ENCODE assay signal across 8 cellular contexts in genomic region chr11:45016446-45016845, GRCh38.
DNase-seq lines count a peak whose midpoint lies in the region; ATAC-seq and TF ChIP-seq lines count a peak whose summit lies in the region.
"Not testable (repeated sequence)": the region's sequence is repeated elsewhere in the genome, so short reads cannot be mapped to it uniquely, and the experiment has no call there.

No MANE protein-coding gene starts in this region.

- peaks cover 20 to 33% (median 28%) of the 10 kb centered on the region in 11 experiments for H3K9me3 ChIP-seq in BLaER1 treated with 17β-estradiol and CSF1 and Interleukin-3, amounts not matched to agents 10 nM and 100 nM (replicated peaks in 1 of 11)

- intact Hi-C loops in activated CD4-positive, alpha-beta T cell treated with anti-CD3 and anti-CD28 coated beads for 36 hours (cut with DNase I, micrococcal nuclease) = not testable (repeated sequence)

- not testable (repeated sequence) for H3K4me3 ChIP-seq in BLaER1 treated with 17β-estradiol and CSF1 and Interleukin-3, amounts not matched to agents 10 nM and 100 nM; fibroblast of mammary gland (ENCODE audit: control insufficient read depth, low read depth, low read length); kidney epithelial cell (ENCODE audit: low read depth, low read length)

- not testable (repeated sequence) for ATAC-seq in activated CD4-positive, alpha-beta T cell treated with anti-CD3 and anti-CD28 coated beads for 36 hours

- not testable (repeated sequence) for H3K36me3 Mint-ChIP-seq in activated CD4-positive, alpha-beta T cell treated with anti-CD3 and anti-CD28 coated beads for 36 hours (ENCODE audit: low read depth)

- H3K27me3 Mint-ChIP-seq in activated CD4-positive, alpha-beta T cell treated with anti-CD3 and anti-CD28 coated beads for 36 hours = not testable (repeated sequence)

- H3K9ac ChIP-seq in BLaER1 treated with 17β-estradiol and CSF1 and Interleukin-3, amounts not matched to agents 10 nM and 100 nM = not testable (repeated sequence)

- not testable (repeated sequence) for H3K4me3 Mint-ChIP-seq in activated CD4-positive, alpha-beta T cell treated with anti-CD3 and anti-CD28 coated beads for 36 hours

- CTCF ChIA-PET in activated CD4-positive, alpha-beta T cell treated with anti-CD3 and anti-CD28 coated beads for 36 hours (lab: Charles Lee) = interaction anchor here (0.7 to 1.2 kb wide), 3 partner anchors 10 to 272 kb away, joined by 3 to 6 read pairs (median 3); no protein-coding TSS in a partner anchor

- peak overlapping the region in 1 of 11 experiments; percentile 23; a peak in 2 of 22 replicates for H3K27ac ChIP-seq in BLaER1 treated with 17β-estradiol and CSF1 and Interleukin-3, amounts not matched to agents 10 nM and 100 nM

- H3K4me2 ChIP-seq in BLaER1 treated with 17β-estradiol and CSF1 and Interleukin-3, amounts not matched to agents 10 nM and 100 nM = peak overlapping the region; percentile 35 to 59 (median 48); a peak in 19 of 22 replicates

- H3K4me1 Mint-ChIP-seq in activated CD4-positive, alpha-beta T cell treated with anti-CD3 and anti-CD28 coated beads for 36 hours = peaks cover 11% of the 10 kb centered on the region

- not testable (repeated sequence) for H3K36me3 ChIP-seq in BLaER1 treated with 17β-estradiol and CSF1 and Interleukin-3, amounts not matched to agents 10 nM and 100 nM; kidney epithelial cell (ENCODE audit: control insufficient read depth, insufficient read depth, low read length)

- DNase-seq in HCEC 1CT (peak; percentile 48), MV-4-11 (lab: John Stamatoyannopoulos, UW) (peak; percentile 6), astrocyte of the hippocampus (ENCODE audit: low read depth, low spot score) (peak; percentile 27), fibroblast of mammary gland (ENCODE audit: low read depth) (peak; percentile 61), kidney epithelial cell (ENCODE audit: low read depth) (peak; percentile 31), renal cortical epithelial cell (ENCODE audit: low read depth) (peak; percentile 69)
- DNase-seq in activated CD4-positive, alpha-beta T cell treated with anti-CD3 and anti-CD28 coated beads for 36 hours = peak; percentile 9

- H3K27ac Mint-ChIP-seq in activated CD4-positive, alpha-beta T cell treated with anti-CD3 and anti-CD28 coated beads for 36 hours = not testable (repeated sequence)

- H3K4me1 ChIP-seq in BLaER1 treated with 17β-estradiol and CSF1 and Interleukin-3, amounts not matched to agents 10 nM and 100 nM = peaks cover 39 to 50% (median 46%) of the 10 kb centered on the region in 10 experiments

- not testable (repeated sequence) for H4K20me1 ChIP-seq in BLaER1 treated with 17β-estradiol and CSF1 and Interleukin-3, amounts not matched to agents 10 nM and 100 nM

- POLR2A ChIA-PET in activated CD4-positive, alpha-beta T cell treated with anti-CD3 and anti-CD28 coated beads for 36 hours (lab: Charles Lee) = not testable (repeated sequence)

- H3K27me3 ChIP-seq in BLaER1 treated with 17β-estradiol and CSF1 and Interleukin-3, amounts not matched to agents 10 nM and 100 nM; kidney epithelial cell (ENCODE audit: control insufficient read depth, insufficient read depth, low read length): not testable (repeated sequence)

- not testable (repeated sequence) for TF ChIP-seq CTCF in fibroblast of mammary gland (conservative IDR thresholded peaks at IDR 0.05; ENCODE audit: control insufficient read depth, insufficient read depth, low read depth, low read length); kidney epithelial cell (IDR thresholded peaks at IDR 0.05; ENCODE audit: insufficient read depth, low read length, poor library complexity, severe bottlenecking)

- H3K9me3 Mint-ChIP-seq in activated CD4-positive, alpha-beta T cell treated with anti-CD3 and anti-CD28 coated beads for 36 hours (ENCODE audit: low read depth) = peaks cover 13% of the 10 kb centered on the region

Comparison
In these comparisons a context has a peak if more than half of its experiments do, and no peak if none do; other contexts are left out.
1. DNase-seq: peak in every context shown above with its lines; median percentile 69 in renal cortical epithelial cell; 61 in fibroblast of mammary gland; 48 in HCEC 1CT; 31 in kidney epithelial cell; 27 in astrocyte of the hippocampus; 9 in activated CD4-positive, alpha-beta T cell treated with anti-CD3 and anti-CD28 coated beads for 36 hours; 6 in MV-4-11.